6 cellular contexts compared by ENCODE assay signal in the genomic region with DNA sequence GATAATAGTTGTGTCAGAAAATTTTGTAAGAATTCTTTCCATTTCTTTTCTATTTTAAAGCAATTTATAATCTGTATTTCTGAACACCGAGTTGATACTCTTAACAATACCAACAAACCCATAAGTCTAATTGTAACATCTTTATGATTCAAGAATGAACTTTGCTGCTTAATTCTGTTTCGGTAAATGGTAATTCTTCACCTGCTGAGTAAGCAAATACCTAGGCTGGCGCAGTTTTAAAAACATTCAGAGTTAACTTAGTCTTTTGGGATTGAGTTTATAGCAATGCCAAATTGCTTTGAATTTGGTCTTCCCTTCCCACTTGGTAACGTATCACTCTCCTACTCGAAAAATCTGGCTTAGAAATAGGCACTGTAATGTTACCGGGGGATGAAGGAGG.
"Had no signal": no experiment of that assay in that cellular context is flagged by ENCODE, and none has a peak within 500 bp of the region (broad histone marks: within the 10 kb centered on the region; RNA-seq: fewer than 3 reads in every experiment).

No MANE protein-coding gene starts in this region.

- H3K27ac ChIP-seq: KMS-11 had no signal

- H3K9me3 Mint-ChIP-seq: GM23338 had no signal

- H3K9ac ChIP-seq: KMS-11 had no signal

- ATAC-seq: GM23338 had no signal

- H3K27ac Mint-ChIP-seq: GM23338 had no signal

- H3K4me2 ChIP-seq: GM23338, KMS-11 had no signal

- H3K4me1 Mint-ChIP-seq: GM23338 had no signal

- FAIRE-seq: HTR-8/SVneo had no signal

- H3K4me3 Mint-ChIP-seq: GM23338 had no signal

- H3K4me3 ChIP-seq: GM23338 had no signal

- DNase-seq: H7, HCEC 1CT, KBM-7 had no signal

- H2AFZ ChIP-seq: GM23338 had no signal
